Comparison of ENCODE assay signal across 13 cellular contexts in genomic region chr3:59867185-59868002, GRCh38.
"Had no signal": no experiment of that assay in that cellular context is flagged by ENCODE, and none has a peak within 500 bp of the region (broad histone marks: within the 10 kb centered on the region; RNA-seq: fewer than 3 reads in every experiment).

No MANE protein-coding gene starts in this region.

- H3K36me3 ChIP-seq: tibial artery had no signal

- H3K27ac ChIP-seq: tibial artery, VCaP had no signal

- H3K4me3 ChIP-seq: dorsolateral prefrontal cortex, tibial artery had no signal

- H3K9me3 ChIP-seq: tibial artery had no signal

- ATAC-seq: esophagus mucosa, left ventricle myocardium superior had no signal

- H3K4me1 ChIP-seq: tibial artery had no signal

- H3K27me3 ChIP-seq: tibial artery had no signal

- FAIRE-seq: bronchial epithelial cell, endometrium had no signal

- DNase-seq: activated gamma-delta T cell; anterior cingulate cortex; dorsolateral prefrontal cortex; hippocampal formation; left ventricle myocardium superior; retina; stimulated activated CD4-positive, alpha-beta T cell treated with anti-CD3 and anti-CD28 coated beads, Interleukin-15, amount 100 ng/mL, for 24 hours; stimulated activated CD4-positive, alpha-beta T cell treated with anti-CD3 and anti-CD28 coated beads, Interleukin-4, amount 100 ng/mL, for 24 hours; tibial artery had no signal
